Comparison of ENCODE assay signal across 8 cellular contexts in the genomic region with DNA sequence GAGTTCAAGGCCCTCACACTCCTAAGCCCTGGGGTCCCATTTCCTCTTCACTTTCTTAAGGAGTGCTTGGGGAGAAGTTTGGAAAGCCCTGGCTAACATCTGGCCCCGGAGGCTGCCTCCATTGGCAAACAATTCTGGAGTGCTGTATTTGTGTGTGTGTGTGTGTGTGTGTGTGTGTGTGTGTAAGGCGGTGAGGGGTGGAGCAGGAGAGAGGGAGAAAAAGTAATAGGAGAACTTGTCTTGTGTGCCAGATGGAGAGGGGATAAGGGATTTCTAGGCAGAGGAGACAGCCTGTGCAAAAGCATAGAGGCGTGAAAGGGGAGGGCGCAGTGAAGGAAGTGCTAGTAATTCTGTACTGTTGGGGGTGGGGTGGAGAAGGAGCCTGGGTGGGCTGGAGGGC. TPM values are rescaled to one million over a fixed set of nuclear protein-coding genes. Genes with fewer than 3 reads are reported as not detected.
DNase-seq lines count a peak whose midpoint lies in the region; ATAC-seq and TF ChIP-seq lines count a peak whose summit lies in the region.

No MANE protein-coding gene starts in this region.

- intact Hi-C loops in heart right ventricle (cut with DNase I) = loop anchor here in 3 of 10 donors (1.0 to 5.0 kb wide), 3 partner anchors 45 to 55 kb away; no protein-coding TSS in a partner anchor
- intact Hi-C loops in stomach (cut with DNase I; ENCODE audit: low total_unique reads) = no loop called here

- TF ChIP-seq CTCF in WI38 (IDR thresholded peaks at IDR 0.05; ENCODE audit: low read depth, low read length) = no peak
- TF ChIP-seq CTCF in heart right ventricle (IDR thresholded peaks at IDR 0.05) = no peak
- no peak for TF ChIP-seq CTCF in stomach (IDR thresholded peaks at IDR 0.05)

- TF ChIP-seq EP300 in stomach (IDR thresholded peaks at IDR 0.05) = no peak

- no peak overlapping the region for H3K9ac ChIP-seq in HUES48 (ENCODE audit: low read depth, low read length)

- no peak overlapping the region for H3K27ac ChIP-seq in ACC112 (ENCODE audit: low read depth, low read length)
- no peak overlapping the region for H3K27ac ChIP-seq in HUES48 (ENCODE audit: low read depth, low read length)
- peak overlapping the region in 8 of 10 donors; percentile 59 to 86 (median 78) for H3K27ac ChIP-seq in heart right ventricle
- H3K27ac ChIP-seq in stomach = peak overlapping the region in 4 of 5 donors; percentile 83 to 91 (median 87)

- ATAC-seq in heart right ventricle (peak in 6 of 8 donors; percentile 10 to 34 (median 26)), esophagus mucosa (no peak), GM18909 (IDR thresholded peaks at IDR 0.05; ENCODE audit: poor library complexity, unreplicated experiment) (no peak)

- WGBS in heart right ventricle, 2 donors = 41 to 52% methylated on average over 4 of the region's 4 CpGs
- 12 to 35% (median 19%) methylated on average over 4 of the region's 4 CpGs for WGBS in stomach, 5 donors

- H3K36me3 ChIP-seq in ACC112 (ENCODE audit: insufficient read depth, low read length) (no peaks in the 10 kb centered on the region), HUES48 (ENCODE audit: control insufficient read depth, insufficient read depth, low read length) (no peaks in the 10 kb centered on the region), heart right ventricle (peaks cover 0 to 10% (median 0%) of the 10 kb centered on the region in 9 donors), stomach (peaks cover 0 to 15% (median 2%) of the 10 kb centered on the region in 4 donors)

- no peaks in the 10 kb centered on the region for H3K9me3 ChIP-seq in HUES48 (ENCODE audit: control insufficient read depth, insufficient read depth, low read length)
- H3K9me3 ChIP-seq in heart right ventricle = no peaks in the 10 kb centered on the region
- no peaks in the 10 kb centered on the region for H3K9me3 ChIP-seq in stomach

- H3K4me3 ChIP-seq in ACC112 (ENCODE audit: low read depth, low read length) = peak overlapping the region; percentile 89
- peak overlapping the region; percentile 69 for H3K4me3 ChIP-seq in HUES48 (ENCODE audit: low read depth, low read length)
- peak overlapping the region; percentile 76 for H3K4me3 ChIP-seq in WI38 (ENCODE audit: low read depth, low read length)
- peak overlapping the region in 9 of 10 donors; percentile 75 to 95 (median 89) for H3K4me3 ChIP-seq in heart right ventricle
- H3K4me3 ChIP-seq in stomach = peak overlapping the region; percentile 86 to 96 (median 92)

- TF ChIP-seq POLR2A in stomach (IDR thresholded peaks at IDR 0.05) = no peak

- peak overlapping the region; percentile 27 for H2AFZ ChIP-seq in ACC112 (ENCODE audit: low read length, unreplicated experiment)

- no peaks in the 10 kb centered on the region for H3K79me2 ChIP-seq in ACC112 (ENCODE audit: control insufficient read depth, insufficient read depth, low read length, unreplicated experiment)

- H3K27me3 ChIP-seq in ACC112 (ENCODE audit: insufficient read depth, low read length) (peaks cover 19% of the 10 kb centered on the region; the same call in 1 of the 2 replicates), HUES48 (ENCODE audit: control insufficient read depth, insufficient read depth, low read length) (no peaks in the 10 kb centered on the region; the same call in 1 of the 2 replicates), heart right ventricle (peaks cover 0 to 9% (median 0%) of the 10 kb centered on the region in 7 donors), stomach (no peaks in the 10 kb centered on the region)

- DNase-seq in heart right ventricle (peak in 1 of 2 donors; percentile 70), stomach (no peak), SK-N-DZ (ENCODE audit: low spot score) (no peak)

- peaks cover 10% of the 10 kb centered on the region for H3K4me1 ChIP-seq in ACC112 (ENCODE audit: control insufficient read depth, insufficient read depth, low read length, unreplicated experiment)
- peaks cover 10% of the 10 kb centered on the region; the same call in 1 of the 2 replicates for H3K4me1 ChIP-seq in HUES48 (ENCODE audit: control insufficient read depth, insufficient read depth, low read length)
- peaks cover 3 to 26% (median 16%) of the 10 kb centered on the region in 9 donors for H3K4me1 ChIP-seq in heart right ventricle
- peaks cover 12 to 29% (median 25%) of the 10 kb centered on the region in 4 donors for H3K4me1 ChIP-seq in stomach

RNA-seq across cellular contexts. Expression of a gene that starts 0.6 kb away (rescaled TPM):
- total RNA-seq in heart right ventricle (1 to 10 TPM; 2.0 to 3.7 (median 2.8) TPM), stomach (10 to 100 TPM in 2 of 5 donors, 1 to 10 TPM in 3; 2.0 to 18.1 (median 4.5) TPM), esophagus mucosa (3.9 TPM)
- polyA plus RNA-seq in heart right ventricle (1 to 10 TPM; 2.4 to 2.5 TPM), stomach (1 to 10 TPM in 2 of 3 donors, under 1 TPM in 1; 0.76 to 3.2 (median 3.1) TPM)
- 2.8 and 3.5 TPM in 2 replicates for polyA plus RNA-seq in SK-N-DZ (2014; cell fraction: cytosol; rRNA removed)
- 1.1 and 1.8 TPM in 2 replicates for polyA plus RNA-seq in SK-N-DZ (2014; cell fraction: nucleus; rRNA removed)

Comparison
In these comparisons a context has a peak if more than half of its experiments do, and no peak if none do; other contexts are left out.
1. H3K27ac ChIP-seq: peak in heart right ventricle (8 of 10) and stomach (4 of 5); none in ACC112 (single experiment) and HUES48 (single experiment).
2. ATAC-seq: peak in heart right ventricle (6 of 8); none in esophagus mucosa (single experiment) and GM18909 (single experiment).
3. Peak in every context shown above with its lines, with median percentiles within 50 percentile points of each other: H3K4me3 ChIP-seq.